In genomic region chr6:137799950-137800568, GRCh38 we compare ENCODE assay signal across 8 cellular contexts.
DNase-seq lines count a peak whose midpoint lies in the region; ATAC-seq and TF ChIP-seq lines count a peak whose summit lies in the region.

No MANE protein-coding gene starts in this region.

- H3K27ac ChIP-seq in upper lobe of right lung, result no peak overlapping the region

- ATAC-seq in GM18907 (IDR thresholded peaks at IDR 0.05; ENCODE audit: unreplicated experiment) (peak; percentile 78), naive B cell (ENCODE audit: low read depth in 2 of 2) (peak; percentile 94 to 95), upper lobe of right lung (peak; percentile 83), HG03025 (IDR thresholded peaks at IDR 0.05; ENCODE audit: low FRiP score, unreplicated experiment) (no peak)
- ATAC-seq in effector memory CD8-positive, alpha-beta T cell (replicated peaks), result peak; percentile 91

- no peaks in the 10 kb centered on the region for H3K36me3 ChIP-seq in Loucy (ENCODE audit: insufficient read depth, low read length)
- no peaks in the 10 kb centered on the region for H3K36me3 ChIP-seq in upper lobe of right lung

- H3K4me3 Mint-ChIP-seq in effector memory CD8-positive, alpha-beta T cell, result no peak overlapping the region
- peak overlapping the region in 2 of 8 donors; percentile 5 to 64 for H3K4me3 Mint-ChIP-seq in naive B cell

- no peaks in the 10 kb centered on the region for H3K27me3 Mint-ChIP-seq in effector memory CD8-positive, alpha-beta T cell
- no peaks in the 10 kb centered on the region for H3K27me3 Mint-ChIP-seq in naive B cell

- 0 out of 2 replicates have a peak overlapping the region, but pooled peaks have one; percentile 62 for H2AFZ ChIP-seq in Loucy (ENCODE audit: low read length)

- no peaks in the 10 kb centered on the region for H3K27me3 ChIP-seq in Loucy (ENCODE audit: insufficient read depth, low read length, poor library complexity, severe bottlenecking)
- H3K27me3 ChIP-seq in upper lobe of right lung, result no peaks in the 10 kb centered on the region

- peak overlapping the region; percentile 74 to 93 for H3K27ac Mint-ChIP-seq in effector memory CD8-positive, alpha-beta T cell
- peak overlapping the region in 5 of 6 donors; percentile 3 to 86 (median 60) for H3K27ac Mint-ChIP-seq in naive B cell

- H3K36me3 Mint-ChIP-seq in effector memory CD8-positive, alpha-beta T cell (ENCODE audit: insufficient read depth), result peaks cover 7% of the 10 kb centered on the region
- no peaks in the 10 kb centered on the region for H3K36me3 Mint-ChIP-seq in naive B cell

- no peaks in the 10 kb centered on the region for H3F3A ChIP-seq in Loucy (ENCODE audit: low read depth)

- H3K4me3 ChIP-seq in Loucy (ENCODE audit: low read length, poor library complexity, severe bottlenecking), result no peak overlapping the region
- no peak overlapping the region for H3K4me3 ChIP-seq in upper lobe of right lung

- H3K4me1 ChIP-seq in Loucy (ENCODE audit: insufficient read depth, low read length, poor library complexity, severe bottlenecking), result peaks cover 60% of the 10 kb centered on the region
- peaks cover 4% of the 10 kb centered on the region for H3K4me1 ChIP-seq in upper lobe of right lung

- H3K9me3 Mint-ChIP-seq in effector memory CD8-positive, alpha-beta T cell, result no peaks in the 10 kb centered on the region
- peaks cover 0 to 1% (median 0%) of the 10 kb centered on the region in 7 donors for H3K9me3 Mint-ChIP-seq in naive B cell

- H3K4me1 Mint-ChIP-seq in effector memory CD8-positive, alpha-beta T cell (ENCODE audit: low read depth in 2 of 2), result peaks cover 26 to 28% of the 10 kb centered on the region in 2 donors
- peaks cover 20 to 24% (median 23%) of the 10 kb centered on the region in 3 donors for H3K4me1 Mint-ChIP-seq in naive B cell

- peak overlapping the region; percentile 1 for H3K9ac ChIP-seq in Loucy (ENCODE audit: low read depth, low read length, poor library complexity, severe bottlenecking)

- intact Hi-C loops in upper lobe of right lung (cut with DNase I), result no loop called here

- TF ChIP-seq CTCF in Loucy (conservative IDR thresholded peaks at IDR 0.05; ENCODE audit: low read length), result peak; percentile 94
- TF ChIP-seq CTCF in upper lobe of right lung (IDR thresholded peaks at IDR 0.05), result peak; percentile 68

- H3K79me2 ChIP-seq in Loucy (ENCODE audit: insufficient read depth, low read length), result no peaks in the 10 kb centered on the region

- H3K9me3 ChIP-seq in Loucy (ENCODE audit: insufficient read depth, low read depth, low read length), result no peaks in the 10 kb centered on the region
- H3K9me3 ChIP-seq in upper lobe of right lung, result no peaks in the 10 kb centered on the region

- no peaks in the 10 kb centered on the region for H4K20me1 ChIP-seq in Loucy (ENCODE audit: insufficient read depth, low read length, poor library complexity, severe bottlenecking)

- no peaks in the 10 kb centered on the region for H3K9me2 ChIP-seq in Loucy (replicated peaks; ENCODE audit: low read depth, low read length)

- DNase-seq in AG20443 (ENCODE audit: low spot score) (peak; percentile 45), naive B cell (peak; percentile 60), upper lobe of right lung (no peak)
- peak; percentile 75 to 83 for DNase-seq in activated CD4-positive, alpha-beta T cell treated with anti-CD3 and anti-CD28 coated beads for 4 hours
- peak; percentile 71 to 75 (median 74) for DNase-seq in effector memory CD8-positive, alpha-beta T cell

- H3K4me2 ChIP-seq in Loucy (ENCODE audit: low read depth, low read length, poor library complexity, severe bottlenecking), result no peak overlapping the region
